Comparison of ENCODE assay signal across 22 cellular contexts in genomic region chr6:117195728-117196127, GRCh38.
"Had no signal": no experiment of that assay in that cellular context is flagged by ENCODE, and none has a peak within 500 bp of the region (broad histone marks: within the 10 kb centered on the region; RNA-seq: fewer than 3 reads in every experiment).

No MANE protein-coding gene starts in this region.

- H2AFZ ChIP-seq: parathyroid adenoma had no signal

- H3K27me3 Mint-ChIP-seq: activated CD8-positive, alpha-beta T cell treated with anti-CD3 and anti-CD28 coated beads for 36 hours; central memory CD8-positive, alpha-beta T cell; naive B cell; stimulated activated naive CD8-positive, alpha-beta T cell treated with anti-CD3 and anti-CD28 coated beads, Interleukin-15, Interleukin-2, amounts not matched to agents 100 ng/mL and 50 ng/mL, for 24 hours; T-helper 17 cell had no signal

- H3K9me3 ChIP-seq: body of pancreas, lower lobe of right lung, right atrium auricular region, suprapubic skin, upper lobe of left lung had no signal

- H3K4me1 ChIP-seq: body of pancreas, lower lobe of right lung, parathyroid adenoma, right atrium auricular region, spleen, suprapubic skin, upper lobe of left lung had no signal

- H3K27ac Mint-ChIP-seq: activated CD8-positive, alpha-beta T cell treated with anti-CD3 and anti-CD28 coated beads for 36 hours; activated naive CD4-positive, alpha-beta T cell treated with anti-CD3 and anti-CD28 coated beads, Interleukin-2, amount 50 U/mL, for 72 hours; naive B cell; stimulated activated naive CD8-positive, alpha-beta T cell treated with anti-CD3 and anti-CD28 coated beads, Interleukin-15, Interleukin-2, amounts not matched to agents 100 ng/mL and 50 ng/mL, for 24 hours; T-helper 17 cell; WTC11 had no signal

- H3K4me3 Mint-ChIP-seq: activated CD8-positive, alpha-beta T cell treated with anti-CD3 and anti-CD28 coated beads for 36 hours; central memory CD8-positive, alpha-beta T cell; naive B cell; stimulated activated naive CD8-positive, alpha-beta T cell treated with anti-CD3 and anti-CD28 coated beads, Interleukin-15, Interleukin-2, amounts not matched to agents 100 ng/mL and 50 ng/mL, for 24 hours; T-helper 17 cell; WTC11 had no signal

- H3K9me3 Mint-ChIP-seq: activated CD8-positive, alpha-beta T cell treated with anti-CD3 and anti-CD28 coated beads for 36 hours; stimulated activated naive CD8-positive, alpha-beta T cell treated with anti-CD3 and anti-CD28 coated beads, Interleukin-15, Interleukin-2, amounts not matched to agents 100 ng/mL and 50 ng/mL, for 24 hours had no signal

- H3K27me3 ChIP-seq: body of pancreas, right atrium auricular region, spleen, suprapubic skin, upper lobe of left lung had no signal

- H3K4me1 Mint-ChIP-seq: central memory CD8-positive, alpha-beta T cell; naive B cell; T-helper 17 cell had no signal

- H3K36me3 Mint-ChIP-seq: activated naive CD4-positive, alpha-beta T cell treated with anti-CD3 and anti-CD28 coated beads, Interleukin-2, amount 50 U/mL, for 72 hours; naive B cell; WTC11 had no signal

- H3K36me3 ChIP-seq: lower lobe of right lung, right atrium auricular region, spleen, suprapubic skin, upper lobe of left lung had no signal

- H3K9ac ChIP-seq: parathyroid adenoma had no signal

- DNase-seq: activated CD4-positive, alpha-beta T cell treated with anti-CD3 and anti-CD28 coated beads for 4 hours; activated CD8-positive, alpha-beta memory T cell treated with anti-CD3 and anti-CD28 coated beads, Interleukin-2, amount 50 U/mL, for 4 hours; activated CD8-positive, alpha-beta T cell treated with anti-CD3 and anti-CD28 coated beads for 36 hours; activated gamma-delta T cell; activated T-cell treated with anti-CD3 and anti-CD28 coated beads, Interleukin-2, amount 50 U/mL, for 48 hours; amniotic stem cell; body of pancreas; cortex of kidney; effector CD4-positive, alpha-beta T cell; foreskin fibroblast; lower lobe of right lung; naive B cell; spleen; T-helper 17 cell; upper lobe of left lung had no signal

- H3K4me3 ChIP-seq: body of pancreas, lower lobe of right lung, right atrium auricular region, spleen, suprapubic skin, upper lobe of left lung had no signal

- H3K79me2 ChIP-seq: parathyroid adenoma had no signal

- H3K27ac ChIP-seq: body of pancreas, lower lobe of right lung, parathyroid adenoma, right atrium auricular region, spleen, suprapubic skin, upper lobe of left lung had no signal
